In the genomic region with DNA sequence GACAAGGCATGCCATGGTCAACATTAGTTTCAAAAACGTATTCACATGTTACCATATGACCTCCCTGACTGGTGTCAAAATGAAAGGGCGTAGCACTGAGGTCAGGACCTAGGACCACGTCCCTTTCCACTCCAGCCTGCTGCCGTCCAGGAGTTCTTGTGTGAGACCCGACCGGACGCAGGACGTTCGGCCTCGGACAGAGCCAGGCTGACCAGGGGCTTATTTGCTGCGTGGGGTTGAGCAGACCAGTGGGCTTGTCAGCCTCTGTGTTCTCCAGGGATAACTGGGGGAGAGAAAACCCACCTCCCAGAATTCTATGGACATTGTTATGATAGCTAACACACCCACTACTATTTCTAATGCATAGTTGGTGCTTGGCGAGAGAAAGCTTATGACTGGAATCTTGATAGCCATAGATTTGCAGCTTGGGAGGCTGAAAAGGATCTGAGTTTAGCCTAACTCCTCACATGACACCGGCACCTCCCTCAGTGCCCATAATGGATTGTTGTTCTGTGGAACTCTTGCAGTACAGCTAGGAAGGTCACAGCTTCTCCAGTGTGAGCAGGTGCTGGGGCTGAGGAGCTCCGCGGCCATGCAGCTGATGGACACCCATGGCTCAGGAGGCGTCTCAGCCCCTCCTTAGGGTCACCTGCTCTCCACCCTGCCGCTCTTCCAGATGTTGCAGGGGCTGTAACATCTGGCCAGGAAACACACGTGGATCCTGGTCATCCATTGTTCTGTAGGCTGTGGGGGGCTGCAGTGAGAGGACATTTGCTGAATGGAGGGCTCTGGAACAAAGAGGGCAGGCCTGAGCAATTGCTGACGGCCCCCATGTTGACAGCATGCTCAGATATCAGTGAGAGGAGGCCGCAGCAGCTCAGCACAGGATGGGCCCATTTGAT, we compare ENCODE assay signal across 25 cellular contexts.
"Had no signal": no experiment of that assay in that cellular context is flagged by ENCODE, and none has a peak within 500 bp of the region (broad histone marks: within the 10 kb centered on the region; RNA-seq: fewer than 3 reads in every experiment).

No MANE protein-coding gene starts in this region.

- H3K4me2 ChIP-seq: hepatocyte had no signal

- H3K4me1 ChIP-seq: foreskin keratinocyte, gastroesophageal sphincter, heart left ventricle, lower lobe of right lung, parathyroid adenoma, prostate gland, right atrium auricular region, tibial nerve, upper lobe of left lung, uterus had no signal

- DNase-seq: cortex of kidney; effector CD4-positive, alpha-beta T cell; foreskin keratinocyte; heart left ventricle; left cardiac atrium; left ventricle myocardium superior; lower lobe of right lung; naive thymus-derived CD8-positive, alpha-beta T cell; nephron progenitor cell; stimulated activated CD4-positive, alpha-beta T cell treated with anti-CD3 and anti-CD28 coated beads, Interleukin-15, amount 100 ng/mL, for 24 hours; stimulated activated CD4-positive, alpha-beta T cell treated with anti-CD3 and anti-CD28 coated beads, Interleukin-2, amount 100 ng/mL, for 48 hours; stimulated activated naive B cell treated with anti-CD40 and anti-IgM and Interleukin-4, amounts not matched to agents 10 μg/mL and 1 μg/mL and 100 μg/mL, for 72 hours; upper lobe of left lung; uterus had no signal

- H3K9ac ChIP-seq: parathyroid adenoma had no signal

- H3K27ac ChIP-seq: epithelial cell of prostate, foreskin keratinocyte, gastroesophageal sphincter, heart left ventricle, hepatocyte, lower lobe of right lung, neutrophil, parathyroid adenoma, prostate gland, right atrium auricular region, skin epidermis, thoracic aorta, tibial nerve, upper lobe of left lung, uterus had no signal

- H3K27me3 ChIP-seq: foreskin keratinocyte, hepatocyte, neutrophil, right atrium auricular region, upper lobe of left lung, uterus had no signal

- H3K9me3 ChIP-seq: gastroesophageal sphincter, heart left ventricle, lower lobe of right lung, neutrophil, prostate gland, right atrium auricular region, thoracic aorta, upper lobe of left lung, uterus had no signal

- ATAC-seq: esophagus mucosa; foreskin keratinocyte; gastroesophageal sphincter; heart left ventricle; left cardiac atrium; left ventricle myocardium superior; lower lobe of right lung; naive thymus-derived CD8-positive, alpha-beta T cell; stimulated activated naive B cell treated with anti-CD40 and anti-IgM and Interleukin-4, amounts not matched to agents 10 μg/mL and 1 μg/mL and 100 μg/mL, for 72 hours had no signal

- H3K4me3 ChIP-seq: gastroesophageal sphincter, heart left ventricle, hepatocyte, lower lobe of right lung, prostate gland, right atrium auricular region, skin epidermis, thoracic aorta, tibial nerve, upper lobe of left lung, uterus had no signal

- H2AFZ ChIP-seq: hepatocyte, parathyroid adenoma had no signal

- H3K36me3 ChIP-seq: gastroesophageal sphincter, heart left ventricle, lower lobe of right lung, neutrophil, prostate gland, right atrium auricular region, thoracic aorta, tibial nerve, upper lobe of left lung, uterus had no signal
